ENCODE assay signal across 1 cellular context in the genomic region with DNA sequence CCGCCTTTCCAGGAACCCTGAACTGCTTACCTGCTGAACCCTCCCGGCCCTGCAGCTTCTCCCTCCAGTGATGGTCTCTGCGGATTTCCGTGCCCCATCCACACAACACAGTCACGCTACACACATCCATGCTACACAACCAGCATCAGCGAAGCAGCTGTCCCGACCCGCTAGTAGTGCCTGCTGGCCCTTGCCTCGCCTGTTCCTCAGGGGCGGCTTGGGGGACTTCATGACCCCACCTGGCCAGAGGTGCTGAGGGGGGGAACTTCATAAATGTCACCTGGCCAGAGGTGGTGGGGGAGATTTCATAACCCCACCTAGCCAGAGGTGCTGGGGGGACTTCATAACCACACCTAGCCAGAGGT.
TF ChIP-seq lines count a peak whose summit lies in the region.

No MANE protein-coding gene starts in this region.

TF ChIP-seq in HEK293, 187 proteins besides CTCF, POLR2A, EP300 and RAD21 (continued from another document):
- TF ChIP-seq, protein P1, sequence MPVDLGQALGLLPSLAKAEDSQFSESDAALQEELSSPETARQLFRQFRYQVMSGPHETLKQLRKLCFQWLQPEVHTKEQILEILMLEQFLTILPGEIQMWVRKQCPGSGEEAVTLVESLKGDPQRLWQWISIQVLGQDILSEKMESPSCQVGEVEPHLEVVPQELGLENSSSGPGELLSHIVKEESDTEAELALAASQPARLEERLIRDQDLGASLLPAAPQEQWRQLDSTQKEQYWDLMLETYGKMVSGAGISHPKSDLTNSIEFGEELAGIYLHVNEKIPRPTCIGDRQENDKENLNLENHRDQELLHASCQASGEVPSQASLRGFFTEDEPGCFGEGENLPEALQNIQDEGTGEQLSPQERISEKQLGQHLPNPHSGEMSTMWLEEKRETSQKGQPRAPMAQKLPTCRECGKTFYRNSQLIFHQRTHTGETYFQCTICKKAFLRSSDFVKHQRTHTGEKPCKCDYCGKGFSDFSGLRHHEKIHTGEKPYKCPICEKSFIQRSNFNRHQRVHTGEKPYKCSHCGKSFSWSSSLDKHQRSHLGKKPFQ (tag by site-specific recombination; IDR thresholded peaks at IDR 0.05) = no peak
- TF ChIP-seq ZBTB21 (tag by site-specific recombination; IDR thresholded peaks at IDR 0.05) (no peak), ZBTB48 (tag by site-specific recombination; IDR thresholded peaks at IDR 0.05) (0 out of 2 replicates have a peak, but pooled peaks have one; percentile 43), GLI2 (tag by site-specific recombination; IDR thresholded peaks at IDR 0.05; ENCODE audit: borderline replicate concordance, low read depth) (no peak), ZNF223 (tag by site-specific recombination; IDR thresholded peaks at IDR 0.05) (no peak), ZNF560 (tag by site-specific recombination; IDR thresholded peaks at IDR 0.05; ENCODE audit: borderline replicate concordance) (no peak), SCRT2 (tag by site-specific recombination; IDR thresholded peaks at IDR 0.05) (no peak), ZNF610 (tag by site-specific recombination; IDR thresholded peaks at IDR 0.05; ENCODE audit: borderline replicate concordance) (no peak)
